ENCODE assay signal across 1 cellular context in the genomic region with DNA sequence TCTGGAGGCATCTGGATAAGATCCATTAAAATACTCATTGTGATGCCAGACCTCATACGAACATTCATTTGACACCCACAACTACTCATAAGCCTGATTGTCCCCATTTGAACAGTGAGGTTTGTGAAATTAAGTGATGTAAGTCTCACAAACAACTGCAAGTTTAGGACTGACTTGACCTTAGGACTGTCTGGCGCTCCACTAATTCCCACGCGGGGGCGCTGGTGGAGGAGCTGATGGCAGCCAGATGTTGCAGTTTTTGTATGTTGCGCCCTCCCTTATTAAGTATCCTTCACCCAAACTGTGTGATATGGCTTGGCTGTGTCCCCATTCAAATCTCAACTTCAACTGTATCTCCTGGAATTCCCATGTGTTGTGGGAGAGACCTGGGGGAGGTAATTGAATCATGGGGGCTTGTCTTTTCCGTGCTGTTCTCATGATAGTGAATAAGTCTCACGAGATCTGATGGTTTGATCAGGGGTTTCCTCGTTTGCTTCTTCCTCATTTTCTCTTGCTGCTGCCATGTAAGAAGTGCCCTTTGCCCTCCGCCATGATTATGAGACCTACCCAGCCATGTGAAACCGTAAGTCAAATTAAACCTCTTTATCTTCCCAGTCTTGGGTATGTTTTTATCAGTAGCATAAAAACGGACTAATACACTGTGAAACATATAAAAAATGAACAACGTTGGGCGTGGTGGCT.
TF ChIP-seq lines count a peak whose summit lies in the region.

No MANE protein-coding gene starts in this region.

TF ChIP-seq in SK-N-SH treated with all-trans-retinoic acid at 6 μM for 48 hours, 23 proteins besides CTCF, POLR2A, EP300 and RAD21 (continued from another document):
- TF ChIP-seq PATZ1 (CRISPR knock-in tag; IDR thresholded peaks at IDR 0.05; ENCODE audit: borderline replicate concordance) (no peak), TCF4 (CRISPR knock-in tag; IDR thresholded peaks at IDR 0.05; ENCODE audit: borderline replicate concordance) (no peak), PPARA (CRISPR knock-in tag; IDR thresholded peaks at IDR 0.05; ENCODE audit: borderline replicate concordance) (no peak), SNAI2 (CRISPR knock-in tag; IDR thresholded peaks at IDR 0.05) (no peak), CSDC2 (CRISPR knock-in tag; IDR thresholded peaks at IDR 0.05) (no peak), ESRRG (CRISPR knock-in tag; IDR thresholded peaks at IDR 0.05) (no peak)
